In the genomic region with DNA sequence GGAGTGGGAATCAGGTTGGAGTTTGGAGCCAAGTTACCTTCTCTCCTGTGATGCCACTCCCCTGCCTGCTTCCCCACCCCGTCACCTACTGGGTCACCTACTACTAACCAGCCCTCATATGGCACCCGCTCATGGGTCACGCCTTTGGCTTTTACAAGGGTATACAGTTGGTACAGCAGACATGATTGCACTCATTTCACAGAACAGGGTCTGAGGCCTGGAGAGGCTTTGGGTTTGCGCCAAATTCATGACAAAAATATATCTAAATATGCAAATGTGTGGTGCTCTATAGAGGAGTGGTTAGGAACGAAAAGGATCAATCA, we compare ENCODE assay signal across 12 cellular contexts. TPM values are rescaled to one million over a fixed set of nuclear protein-coding genes. Genes with fewer than 3 reads are reported as not detected.
DNase-seq lines count a peak whose midpoint lies in the region; ATAC-seq and TF ChIP-seq lines count a peak whose summit lies in the region.
"Had no signal": no experiment of that assay in that cellular context is flagged by ENCODE, and none has a peak within 500 bp of the region (broad histone marks: within the 10 kb centered on the region; RNA-seq: fewer than 3 reads in every experiment).

No MANE protein-coding gene starts in this region.

- no peaks in the 10 kb centered on the region for H3K79me2 ChIP-seq in hepatocyte

- H2AFZ ChIP-seq in hepatocyte: no peak overlapping the region

- no peaks in the 10 kb centered on the region for H3K36me3 ChIP-seq in hepatocyte (replicated peaks; ENCODE audit: insufficient read depth, low read depth)
- H3K36me3 ChIP-seq in spleen: no peaks in the 10 kb centered on the region
- H3K36me3 ChIP-seq: HAP-1 had no signal

- TF ChIP-seq POLR2A in spleen (IDR thresholded peaks at IDR 0.05): no peak

- no peak overlapping the region for H3K4me2 ChIP-seq in hepatocyte

- H3K4me1 Mint-ChIP-seq in activated CD8-positive, alpha-beta memory T cell treated with anti-CD3 and anti-CD28 coated beads, Interleukin-2, amount 10 ng/mL, durations not matched to agents 7 days and 5 days: peaks cover 41% of the 10 kb centered on the region

- no peak overlapping the region for H3K4me3 Mint-ChIP-seq in activated CD8-positive, alpha-beta memory T cell treated with anti-CD3 and anti-CD28 coated beads, Interleukin-2, amount 10 ng/mL, durations not matched to agents 7 days and 5 days

- ATAC-seq in activated CD8-positive, alpha-beta memory T cell treated with anti-CD3 and anti-CD28 coated beads, Interleukin-2, amount 10 ng/mL, durations not matched to agents 7 days and 5 days: no peak
- ATAC-seq in GM18867 (IDR thresholded peaks at IDR 0.05; ENCODE audit: unreplicated experiment): no peak

- H3K4me3 ChIP-seq in hepatocyte (no peak overlapping the region), spleen (no peak overlapping the region)
- H3K4me3 ChIP-seq: dorsolateral prefrontal cortex, HAP-1 had no signal

- H4K20me1 ChIP-seq in hepatocyte (ENCODE audit: insufficient read depth, poor library complexity, severe bottlenecking): no peaks in the 10 kb centered on the region

- TF ChIP-seq CTCF in hepatocyte (IDR thresholded peaks at IDR 0.05; ENCODE audit: poor library complexity) (no peak), spleen (IDR thresholded peaks at IDR 0.05 in 8 of 11, conservative IDR thresholded peaks at IDR 0.05 in 3 of 11) (no peak)

- H3K9me3 ChIP-seq in hepatocyte (ENCODE audit: low read depth) (no peaks in the 10 kb centered on the region), spleen (no peaks in the 10 kb centered on the region)
- H3K9me3 ChIP-seq: HAP-1 had no signal

- H3K36me3 Mint-ChIP-seq in activated CD8-positive, alpha-beta memory T cell treated with anti-CD3 and anti-CD28 coated beads, Interleukin-2, amount 10 ng/mL, durations not matched to agents 7 days and 5 days: no peaks in the 10 kb centered on the region

- H3K27me3 Mint-ChIP-seq in activated CD8-positive, alpha-beta memory T cell treated with anti-CD3 and anti-CD28 coated beads, Interleukin-2, amount 10 ng/mL, durations not matched to agents 7 days and 5 days: peaks cover 16% of the 10 kb centered on the region

- no peak for DNase-seq in activated CD8-positive, alpha-beta memory T cell treated with anti-CD3 and anti-CD28 coated beads, Interleukin-2, amount 10 ng/mL, durations not matched to agents 7 days and 5 days
- no peak for DNase-seq in activated CD8-positive, alpha-beta memory T cell treated with anti-CD3 and anti-CD28 coated beads, Interleukin-2, amount 50 U/mL, for 4 hours
- DNase-seq in NAMALWA (ENCODE audit: low spot score) (peak; percentile 31), hepatocyte (ENCODE audit: low spot score) (no peak), spleen (peak; percentile 39), foreskin melanocyte (no peak)
- DNase-seq in activated CD4-positive, CD25-positive, alpha-beta regulatory T cell (lab: John Stamatoyannopoulos, UW): no peak
- DNase-seq: dorsolateral prefrontal cortex; NK-92 treated with Interleukin-12 subunit alpha and Interleukin-12 subunit beta, amount 100 ng/mL, for 24 hours had no signal

- 92% methylated on average over 5 of the region's 5 CpGs for WGBS in hepatocyte (ENCODE audit: low lambda C conversion rate, missing lambda C conversion rate)
- WGBS in spleen, 5 donors: 75 to 90% (median 85%) methylated on average over 5 of the region's 5 CpGs

- H3K27ac ChIP-seq in hepatocyte (peak overlapping the region; percentile 71), spleen (peak overlapping the region in 7 of 8 donors; percentile 11 to 79 (median 65))

- H3K9me2 ChIP-seq in hepatocyte (replicated peaks; ENCODE audit: insufficient read depth): no peaks in the 10 kb centered on the region

- no peaks in the 10 kb centered on the region for H3K9me3 Mint-ChIP-seq in activated CD8-positive, alpha-beta memory T cell treated with anti-CD3 and anti-CD28 coated beads, Interleukin-2, amount 10 ng/mL, durations not matched to agents 7 days and 5 days (ENCODE audit: low read depth)

- peak overlapping the region; percentile 73 for H3K27ac Mint-ChIP-seq in activated CD8-positive, alpha-beta memory T cell treated with anti-CD3 and anti-CD28 coated beads, Interleukin-2, amount 10 ng/mL, durations not matched to agents 7 days and 5 days

- peaks cover 23% of the 10 kb centered on the region for H3K4me1 ChIP-seq in hepatocyte (ENCODE audit: insufficient read depth)
- peaks cover 14 to 78% (median 42%) of the 10 kb centered on the region in 6 donors for H3K4me1 ChIP-seq in spleen
- H3K4me1 ChIP-seq: HAP-1 had no signal

- CTCF ChIA-PET in activated CD8-positive, alpha-beta memory T cell treated with anti-CD3 and anti-CD28 coated beads, Interleukin-2, amount 10 ng/mL, durations not matched to agents 7 days and 5 days (lab: Charles Lee): interaction anchor here (1.0 to 1.9 kb wide), 5 partner anchors 18 to 79 kb away, joined by 3 to 16 read pairs (median 3); no protein-coding TSS in a partner anchor

- H3K27me3 ChIP-seq in hepatocyte: no peaks in the 10 kb centered on the region
- H3K27me3 ChIP-seq in spleen (replicated peaks in 1 of 7): peaks cover 0 to 10% (median 0%) of the 10 kb centered on the region in 7 donors

- intact Hi-C loops in spleen (cut with DNase I; ENCODE audit: low total_unique reads): no loop called here

RNA-seq across cellular contexts. Expression of gene CRYGN, which starts 10.7 kb away (rescaled TPM):
- total RNA-seq in activated CD8-positive, alpha-beta memory T cell treated with anti-CD3 and anti-CD28 coated beads, Interleukin-2, amount 10 ng/mL, durations not matched to agents 7 days and 5 days: not detected
- total RNA-seq in hepatocyte (not detected in 2 replicates), spleen (1 to 10 TPM in 3 of 7 donors, under 1 TPM in 3, not detected in 1; 0.17 to 2.5 (median 0.92) TPM)
- polyA plus RNA-seq in hepatocyte (0.24 and 0.64 TPM in 2 replicates), spleen (under 1 TPM; 0.27 to 0.72 (median 0.32) TPM)

RNA-seq across cellular contexts. Expression of gene WDR86, which starts 19.4 kb away (rescaled TPM):
- under 1 TPM in 1 of 2 experiments, not detected in 1; 0.29 TPM for total RNA-seq in activated CD8-positive, alpha-beta memory T cell treated with anti-CD3 and anti-CD28 coated beads, Interleukin-2, amount 10 ng/mL, durations not matched to agents 7 days and 5 days
- total RNA-seq in hepatocyte (10.6 and 15.5 TPM in 2 replicates), spleen (10 to 100 TPM; 15.4 to 71.9 (median 58.1) TPM)
- polyA plus RNA-seq in hepatocyte (12.4 and 19.1 TPM in 2 replicates), spleen (10 to 100 TPM in 1 of 3 donors, 1 to 10 TPM in 2; 2.8 to 29.5 (median 8.6) TPM)
- total RNA-seq: myocyte had no signal

Comparison
In these comparisons a context has a peak if more than half of its experiments do, and no peak if none do; other contexts are left out.
1. DNase-seq: peak in NAMALWA (single experiment) and spleen (single experiment); none in activated CD8-positive, alpha-beta memory T cell treated with anti-CD3 and anti-CD28 coated beads, Interleukin-2, amount 10 ng/mL, durations not matched to agents 7 days and 5 days (single experiment), activated CD8-positive, alpha-beta memory T cell treated with anti-CD3 and anti-CD28 coated beads, Interleukin-2, amount 50 U/mL, for 4 hours (single experiment), hepatocyte (single experiment), activated CD4-positive, CD25-positive, alpha-beta regulatory T cell (0 of 4) and foreskin melanocyte (single experiment).